Comparison of ENCODE assay signal across 19 cellular contexts in the genomic region with DNA sequence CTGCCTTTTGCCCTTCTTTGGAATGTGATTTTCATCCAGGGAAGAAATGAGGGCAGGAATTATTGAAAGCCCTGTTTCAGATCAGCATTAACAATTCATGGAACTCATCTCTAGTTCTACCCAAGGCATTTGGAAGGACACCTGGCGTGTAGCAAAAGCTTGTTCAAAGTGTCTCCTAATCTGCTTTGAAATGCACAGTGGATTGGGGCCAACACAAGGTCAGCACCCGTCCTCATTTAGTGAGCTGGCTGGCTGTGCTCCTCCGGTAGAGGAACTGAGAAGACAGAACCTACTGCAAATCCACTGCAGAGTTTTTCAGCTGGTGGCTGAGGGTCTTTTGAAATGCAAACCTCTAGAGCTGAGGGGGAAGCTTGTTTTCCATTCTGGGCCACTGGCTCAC.
DNase-seq lines count a peak whose midpoint lies in the region; ATAC-seq and TF ChIP-seq lines count a peak whose summit lies in the region.
"Had no signal": no experiment of that assay in that cellular context is flagged by ENCODE, and none has a peak within 500 bp of the region (broad histone marks: within the 10 kb centered on the region; RNA-seq: fewer than 3 reads in every experiment).

No MANE protein-coding gene starts in this region.

- H3K9me3 ChIP-seq in endodermal cell (ENCODE audit: control insufficient read depth, low read length) (peaks cover 12% of the 10 kb centered on the region), BE2C (no peaks in the 10 kb centered on the region), mammary epithelial cell (replicated peaks; ENCODE audit: insufficient read depth, low read length) (no peaks in the 10 kb centered on the region)
- H3K9me3 ChIP-seq: transverse colon had no signal

- CTCF ChIA-PET in mammary epithelial cell (lab: Charles Lee; ENCODE audit: low non-redundant PET): no interaction called here

- no peak for TF ChIP-seq CTCF in GM12865 (IDR thresholded peaks at IDR 0.05; ENCODE audit: insufficient read depth, low read depth, low read length, missing control alignments)
- no peak for TF ChIP-seq CTCF in endodermal cell (conservative IDR thresholded peaks at IDR 0.05)
- no peak for TF ChIP-seq CTCF in BE2C (IDR thresholded peaks at IDR 0.05; ENCODE audit: low read depth, low read length)
- TF ChIP-seq CTCF in mammary epithelial cell (conservative IDR thresholded peaks at IDR 0.05 in 1 of 2, IDR thresholded peaks at IDR 0.05 in 1 of 2; ENCODE audit: extremely low read depth in 1 of 2, insufficient read depth in 1 of 2, low read depth in 1 of 2, low read length in 2 of 2): no peak

- no peaks in the 10 kb centered on the region for H4K20me1 ChIP-seq in mammary epithelial cell (ENCODE audit: insufficient read depth, low read length)

- no peaks in the 10 kb centered on the region for H3K36me3 Mint-ChIP-seq in endodermal cell (ENCODE audit: low read depth)

- H3K27ac ChIP-seq in endodermal cell (ENCODE audit: low read depth, low read length) (no peak overlapping the region), mammary epithelial cell (ENCODE audit: insufficient read depth, low read depth, low read length) (no peak overlapping the region)
- H3K27ac ChIP-seq: parathyroid adenoma, skin epidermis, transverse colon had no signal

- 32% methylated on average over 3 of the region's 3 CpGs; no CpG with 5 or more reads in 1 of the 2 experiments for WGBS in endodermal cell (ENCODE audit: insufficient coverage in 1 of 2, insufficient read length in 1 of 2), 2 experiments
- 63% methylated on average over 3 of the region's 3 CpGs for WGBS in mammary epithelial cell (ENCODE audit: low coverage, missing lambda C conversion rate)

- no TSS peak for BruUV-seq in mammary epithelial cell (replicated peaks; lab: Mats Ljungman, UMichigan)

- peaks cover 7% of the 10 kb centered on the region for H3K27me3 Mint-ChIP-seq in endodermal cell (ENCODE audit: insufficient read depth)
- H3K27me3 Mint-ChIP-seq: activated naive CD8-positive, alpha-beta T cell treated with anti-CD3 and anti-CD28 coated beads, Interleukin-2, amount 50 U/mL, for 24 hours; CD4-positive, alpha-beta T cell had no signal

- no peaks in the 10 kb centered on the region for H3K79me2 ChIP-seq in mammary epithelial cell (ENCODE audit: insufficient read depth, low read length)
- H3K79me2 ChIP-seq: parathyroid adenoma had no signal

- H3K36me3 ChIP-seq in endodermal cell (ENCODE audit: control insufficient read depth, insufficient read depth, low read length) (no peaks in the 10 kb centered on the region), BE2C (no peaks in the 10 kb centered on the region), mammary epithelial cell (ENCODE audit: insufficient read depth, low read length) (no peaks in the 10 kb centered on the region)
- H3K36me3 ChIP-seq: transverse colon had no signal

- in situ Hi-C loops in mammary epithelial cell (cut with MboI; ENCODE audit: low sequenced_read_pairs in 2 of 2): no loop called here

- no peak overlapping the region for H3K4me3 ChIP-seq in GM12865 (ENCODE audit: low read depth, low read length)
- H3K4me3 ChIP-seq in endodermal cell (ENCODE audit: low read length): no peak overlapping the region
- no peak overlapping the region for H3K4me3 ChIP-seq in BE2C (ENCODE audit: low read depth, low read length)
- no peak overlapping the region for H3K4me3 ChIP-seq in mammary epithelial cell (replicated peaks in 1 of 3; ENCODE audit: insufficient read depth in 1 of 3, low read depth in 2 of 3, low read length in 3 of 3)
- H3K4me3 ChIP-seq: skin epidermis, transverse colon had no signal

- ATAC-seq in GM21360 (IDR thresholded peaks at IDR 0.05; ENCODE audit: unreplicated experiment): peak; percentile 54
- ATAC-seq in HG03103 (IDR thresholded peaks at IDR 0.05; ENCODE audit: low read depth, unreplicated experiment): peak; percentile 46
- ATAC-seq: activated naive CD8-positive, alpha-beta T cell treated with anti-CD3 and anti-CD28 coated beads, Interleukin-2, amount 50 U/mL, for 24 hours had no signal

- peaks cover 38% of the 10 kb centered on the region for H3K4me1 Mint-ChIP-seq in endodermal cell

- H3K27me3 ChIP-seq in endodermal cell (ENCODE audit: control insufficient read depth, insufficient read depth, low read length, poor library complexity, severe bottlenecking) (no peaks in the 10 kb centered on the region), BE2C (no peaks in the 10 kb centered on the region), mammary epithelial cell (ENCODE audit: insufficient read depth, low read length) (no peaks in the 10 kb centered on the region)
- H3K27me3 ChIP-seq: transverse colon had no signal

- no peak overlapping the region for H3K9ac ChIP-seq in endodermal cell (ENCODE audit: extremely low read depth, low read length, poor library complexity, severe bottlenecking)
- H3K9ac ChIP-seq in mammary epithelial cell (ENCODE audit: insufficient read depth, low read length): no peak overlapping the region
- H3K9ac ChIP-seq: parathyroid adenoma had no signal

- no peak overlapping the region for H3K4me2 ChIP-seq in mammary epithelial cell (ENCODE audit: insufficient read depth, low read depth, low read length)

- dilution Hi-C loops in mammary epithelial cell (cut with HindIII; ENCODE audit: low sequenced_read_pairs): no loop called here

- DNase-seq in GM12865 (ENCODE audit: low read depth) (peak; percentile 36), endodermal cell (peak; percentile 61), BE2C (no peak), UCSD-AML1 (lab: John Stamatoyannopoulos, UW; ENCODE audit: unreplicated experiment) (no peak), mammary epithelial cell (no peak), DMS153 (lab: John Stamatoyannopoulos, UW) (no peak)
- DNase-seq: activated CD4-positive, alpha-beta T cell treated with anti-CD3 and anti-CD28 coated beads, Interleukin-2, amount 50 U/mL, for 48 hours; activated naive CD8-positive, alpha-beta T cell treated with anti-CD3 and anti-CD28 coated beads, Interleukin-2, amount 50 U/mL, for 24 hours; activated T-cell treated with anti-CD3 and anti-CD28 coated beads, Interleukin-2, amount 50 U/mL, for 48 hours; CD4-positive, alpha-beta T cell; hypothalamus; Kasumi-1; NCI-H1417 treated with DMSO at 0.1 percent for 48 hours; NCI-H345; transverse colon had no signal

- H3K4me3 Mint-ChIP-seq in endodermal cell: no peak overlapping the region
- H3K4me3 Mint-ChIP-seq: activated naive CD8-positive, alpha-beta T cell treated with anti-CD3 and anti-CD28 coated beads, Interleukin-2, amount 50 U/mL, for 24 hours; CD4-positive, alpha-beta T cell had no signal

- H3K9me3 Mint-ChIP-seq in endodermal cell: peaks cover 7% of the 10 kb centered on the region

- intact Hi-C loops in mammary epithelial cell (cut with micrococcal nuclease): no loop called here

- peaks cover 9% of the 10 kb centered on the region for H3K4me1 ChIP-seq in endodermal cell (ENCODE audit: control insufficient read depth, insufficient read depth, low read length)
- no peaks in the 10 kb centered on the region for H3K4me1 ChIP-seq in BE2C
- no peaks in the 10 kb centered on the region for H3K4me1 ChIP-seq in mammary epithelial cell (ENCODE audit: insufficient read depth, low read length)
- H3K4me1 ChIP-seq: parathyroid adenoma, transverse colon had no signal

- no peak overlapping the region for H3K27ac Mint-ChIP-seq in endodermal cell
- H3K27ac Mint-ChIP-seq: activated naive CD8-positive, alpha-beta T cell treated with anti-CD3 and anti-CD28 coated beads, Interleukin-2, amount 50 U/mL, for 24 hours; CD4-positive, alpha-beta T cell had no signal

- no peak overlapping the region for H2AFZ ChIP-seq in mammary epithelial cell (ENCODE audit: low read depth, low read length)
- H2AFZ ChIP-seq: parathyroid adenoma had no signal

Comparison
In these comparisons a context has a peak if more than half of its experiments do, and no peak if none do; other contexts are left out.
1. DNase-seq: peak in GM12865 (single experiment) and endodermal cell (single experiment); none in BE2C (single experiment), UCSD-AML1 (single experiment), mammary epithelial cell (single experiment) and DMS153 (single experiment).